23 cellular contexts compared by ENCODE assay signal in the genomic region with DNA sequence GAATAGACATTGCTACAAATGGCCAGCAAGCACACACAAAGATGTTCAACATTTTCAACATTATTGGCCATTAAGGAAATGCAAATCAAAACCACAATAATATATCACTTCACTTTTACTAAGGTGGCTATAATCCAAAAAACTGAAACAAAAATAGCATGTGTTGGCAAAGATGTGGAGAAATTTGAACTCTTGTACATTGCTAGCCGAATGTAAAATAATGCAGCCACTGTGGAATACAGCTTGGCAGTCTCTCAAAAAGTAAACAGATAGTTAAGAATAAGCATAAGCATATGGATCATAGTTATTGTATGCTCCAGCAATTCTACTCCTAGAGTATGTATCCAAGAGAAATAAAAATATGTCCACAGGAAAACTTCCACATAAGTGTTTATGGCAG.
DNase-seq lines count a peak whose midpoint lies in the region; ATAC-seq and TF ChIP-seq lines count a peak whose summit lies in the region.
"Had no signal": no experiment of that assay in that cellular context is flagged by ENCODE, and none has a peak within 500 bp of the region (broad histone marks: within the 10 kb centered on the region; RNA-seq: fewer than 3 reads in every experiment).

No MANE protein-coding gene starts in this region.

- no peak for ATAC-seq in HG02981 (IDR thresholded peaks at IDR 0.05; ENCODE audit: unreplicated experiment)
- ATAC-seq in T-cell (replicated peaks in 1 of 4), result no peak
- ATAC-seq: GM23338, PC-3 had no signal

- CTCF ChIA-PET in T-cell (lab: Charles Lee), result no interaction called here

- POLR2A ChIA-PET in T-cell (lab: Charles Lee), result no interaction called here

- no peak overlapping the region for H3K9ac ChIP-seq in fibroblast of lung (ENCODE audit: insufficient read depth, low read length)
- H3K9ac ChIP-seq: BLaER1 treated with 17β-estradiol and CSF1 and Interleukin-3, amounts not matched to agents 10 nM and 100 nM had no signal

- no peaks in the 10 kb centered on the region for H4K20me1 ChIP-seq in fibroblast of lung (ENCODE audit: control insufficient read depth, extremely low read depth, insufficient read depth, low read length)
- H4K20me1 ChIP-seq: BLaER1 treated with 17β-estradiol and CSF1 and Interleukin-3, amounts not matched to agents 10 nM and 100 nM had no signal

- TF ChIP-seq CTCF in astrocyte of the cerebellum (IDR thresholded peaks at IDR 0.05; ENCODE audit: low read depth, low read length, missing control alignments) (no peak), fibroblast of lung (conservative IDR thresholded peaks at IDR 0.05 in 1 of 2, IDR thresholded peaks at IDR 0.05 in 1 of 2; ENCODE audit: low read depth in 1 of 2, low read length in 2 of 2) (no peak), fibroblast of villous mesenchyme (IDR thresholded peaks at IDR 0.05; ENCODE audit: insufficient read depth, low read depth, low read length) (no peak)

- H3K27me3 ChIP-seq in fibroblast of lung (ENCODE audit: control insufficient read depth, insufficient read depth, low read length), result no peaks in the 10 kb centered on the region
- H3K27me3 ChIP-seq: BLaER1 treated with 17β-estradiol and CSF1 and Interleukin-3, amounts not matched to agents 10 nM and 100 nM; MG63 had no signal

- no peak overlapping the region for H3K4me3 ChIP-seq in astrocyte of the cerebellum (ENCODE audit: low read depth, low read length)
- H3K4me3 ChIP-seq in fibroblast of lung (replicated peaks in 1 of 4; ENCODE audit: control extremely low read depth in 1 of 4, insufficient read depth in 1 of 4, low read depth in 3 of 4, low read length in 4 of 4), result no peak overlapping the region
- H3K4me3 ChIP-seq in fibroblast of villous mesenchyme (ENCODE audit: low read depth, low read length), result no peak overlapping the region
- H3K4me3 ChIP-seq: BLaER1 treated with 17β-estradiol and CSF1 and Interleukin-3, amounts not matched to agents 10 nM and 100 nM; GM23338; MG63 had no signal

- no peak overlapping the region for H3K4me2 ChIP-seq in fibroblast of lung (ENCODE audit: extremely low read depth, insufficient read depth, low read length)
- H3K4me2 ChIP-seq: BLaER1 treated with 17β-estradiol and CSF1 and Interleukin-3, amounts not matched to agents 10 nM and 100 nM; GM23338 had no signal

- H3K4me1 ChIP-seq in fibroblast of lung (ENCODE audit: control insufficient read depth, extremely low read depth, insufficient read depth, low read length), result no peaks in the 10 kb centered on the region
- H3K4me1 ChIP-seq: BLaER1 treated with 17β-estradiol and CSF1 and Interleukin-3, amounts not matched to agents 10 nM and 100 nM had no signal

- H3K4me1 Mint-ChIP-seq in T-cell, result no peaks in the 10 kb centered on the region
- H3K4me1 Mint-ChIP-seq: GM23338, H9 had no signal

- H3K9me3 ChIP-seq in fibroblast of lung (ENCODE audit: control insufficient read depth, insufficient read depth, low read depth, low read length), result no peaks in the 10 kb centered on the region

- H3K36me3 Mint-ChIP-seq in T-cell, result no peaks in the 10 kb centered on the region

- H3K79me2 ChIP-seq in fibroblast of lung (ENCODE audit: control insufficient read depth, insufficient read depth, low read length), result no peaks in the 10 kb centered on the region

- H3K27ac ChIP-seq in fibroblast of lung (ENCODE audit: insufficient read depth, low read length), result no peak overlapping the region
- H3K27ac ChIP-seq: BLaER1 treated with 17β-estradiol and CSF1 and Interleukin-3, amounts not matched to agents 10 nM and 100 nM had no signal

- no peak overlapping the region for H2AFZ ChIP-seq in fibroblast of lung (ENCODE audit: low read length)
- H2AFZ ChIP-seq: GM23338 had no signal

- DNase-seq in EH (ENCODE audit: low read depth), result peak; percentile 27
- DNase-seq in astrocyte of the cerebellum (ENCODE audit: low read depth), result peak; percentile 66
- DNase-seq in fibroblast of lung (ENCODE audit: low read depth in 2 of 2), result peak; percentile 71 to 90
- peak; percentile 13 for DNase-seq in fibroblast of villous mesenchyme (ENCODE audit: low read depth)
- no peak for DNase-seq in NCI-H2029 treated with DMSO at 0.1 percent for 48 hours (lab: John Stamatoyannopoulos, UW)
- DNase-seq in T-cell, result no peak
- DNase-seq: AML-193; CD4-positive, alpha-beta T cell; H9; HFFc6; KG1; MG63; NCI-H1105 treated with DMSO at 0.1 percent for 48 hours; NCI-H146; NCI-H1930; NCI-H446 treated with DMSO at 0.1 percent for 48 hours; NCI-H526; NCI-H82; NK-92 treated with Interleukin-12 subunit alpha and Interleukin-12 subunit beta, amount 100 ng/mL, for 24 hours; PC-3 had no signal

- in situ Hi-C loops in astrocyte of the cerebellum (cut with HindIII; ENCODE audit: low sequenced_read_pairs), result no loop called here

- H3K36me3 ChIP-seq in fibroblast of lung (ENCODE audit: control insufficient read depth, insufficient read depth, low read length), result no peaks in the 10 kb centered on the region
- H3K36me3 ChIP-seq: BLaER1 treated with 17β-estradiol and CSF1 and Interleukin-3, amounts not matched to agents 10 nM and 100 nM; MG63 had no signal

- peaks cover under 1 to 14% of the 10 kb centered on the region in 2 donors for H3K27me3 Mint-ChIP-seq in T-cell
- H3K27me3 Mint-ChIP-seq: CD4-positive, alpha-beta T cell had no signal

- no peak overlapping the region for H3K27ac Mint-ChIP-seq in T-cell
- H3K27ac Mint-ChIP-seq: CD4-positive, alpha-beta T cell; GM23338; H9; HFFc6 had no signal

- H3K9me3 Mint-ChIP-seq in T-cell, result peaks cover 3 to 15% (median 12%) of the 10 kb centered on the region in 3 donors
- H3K9me3 Mint-ChIP-seq: HFFc6 had no signal

- H3K4me3 Mint-ChIP-seq in T-cell, result no peak overlapping the region
- H3K4me3 Mint-ChIP-seq: CD4-positive, alpha-beta T cell; GM23338; H9; HFFc6 had no signal

Comparison
In these comparisons a context has a peak if more than half of its experiments do, and no peak if none do; other contexts are left out.
1. DNase-seq: peak in EH (single experiment), astrocyte of the cerebellum (single experiment), fibroblast of lung (2 of 2) and fibroblast of villous mesenchyme (single experiment); none in NCI-H2029 treated with DMSO at 0.1 percent for 48 hours (single experiment) and T-cell (0 of 34).